24 cellular contexts compared by ENCODE assay signal in genomic region chr6:86744048-86744447, GRCh38.
"Had no signal": no experiment of that assay in that cellular context is flagged by ENCODE, and none has a peak within 500 bp of the region (broad histone marks: within the 10 kb centered on the region; RNA-seq: fewer than 3 reads in every experiment).

No MANE protein-coding gene starts in this region.

- H3K27ac ChIP-seq: hepatocyte, left lung, lower lobe of right lung, ovary, right atrium auricular region, right lobe of liver, tibial nerve, upper lobe of left lung, vagina had no signal

- H3K79me2 ChIP-seq: hepatocyte had no signal

- H2AFZ ChIP-seq: hepatocyte had no signal

- ATAC-seq: left colon; left lung; lower lobe of right lung; mucosa of descending colon; naive thymus-derived CD4-positive, alpha-beta T cell; stimulated activated memory B cell treated with anti-CD40 and anti-IgM and Interleukin-4, amounts not matched to agents 10 μg/mL and 1 μg/mL and 100 μg/mL, for 72 hours; stimulated activated naive CD8-positive, alpha-beta T cell treated with anti-CD3 and anti-CD28 coated beads, Interleukin-15, amount 100 ng/mL, for 72 hours had no signal

- H3K36me3 ChIP-seq: left lung, lower lobe of right lung, ovary, right atrium auricular region, right lobe of liver, tibial nerve, upper lobe of left lung, vagina had no signal

- H3K27me3 ChIP-seq: hepatocyte, left lung, ovary, right atrium auricular region, right lobe of liver, tibial nerve, upper lobe of left lung, vagina had no signal

- H3K4me1 ChIP-seq: left lung, lower lobe of right lung, right atrium auricular region, right lobe of liver, tibial nerve, upper lobe of left lung, vagina had no signal

- FAIRE-seq: keratinocyte had no signal

- DNase-seq: kidney glomerular epithelial cell; left colon; left lung; lower lobe of right lung; midbrain; mucosa of descending colon; naive thymus-derived CD4-positive, alpha-beta T cell; ovary; right lobe of liver; stimulated activated CD4-positive, alpha-beta T cell treated with anti-CD3 and anti-CD28 coated beads, Interleukin-1b, Interleukin-23, amount 100 ng/mL, for 48 hours; stimulated activated CD4-positive, alpha-beta T cell treated with anti-CD3 and anti-CD28 coated beads, Interleukin-2, amount 100 ng/mL, for 48 hours; stimulated activated CD4-positive, alpha-beta T cell treated with anti-CD3 and anti-CD28 coated beads, Interleukin-4, amount 100 ng/mL, for 4 hours; stimulated activated CD8-positive, alpha-beta memory T cell treated with anti-CD3 and anti-CD28 coated beads, Interleukin-4, amount 100 ng/mL, for 48 hours; stimulated activated naive CD4-positive, alpha-beta T cell treated with Interleukin-2 at 50 U/mL for 16 hours; stimulated activated naive CD8-positive, alpha-beta T cell treated with anti-CD3 and anti-CD28 coated beads, Interleukin-15, amount 100 ng/mL, for 72 hours; substantia nigra; upper lobe of left lung had no signal

- H3K4me2 ChIP-seq: hepatocyte, smooth muscle cell had no signal

- H3K4me3 ChIP-seq: hepatocyte, left lung, lower lobe of right lung, mucosa of descending colon, ovary, right atrium auricular region, right lobe of liver, smooth muscle cell, tibial nerve, upper lobe of left lung, vagina had no signal

- H3K9me3 ChIP-seq: left lung, lower lobe of right lung, ovary, right atrium auricular region, right lobe of liver, tibial nerve, upper lobe of left lung, vagina had no signal
